Comparison of ENCODE assay signal across 24 cellular contexts in the genomic region with DNA sequence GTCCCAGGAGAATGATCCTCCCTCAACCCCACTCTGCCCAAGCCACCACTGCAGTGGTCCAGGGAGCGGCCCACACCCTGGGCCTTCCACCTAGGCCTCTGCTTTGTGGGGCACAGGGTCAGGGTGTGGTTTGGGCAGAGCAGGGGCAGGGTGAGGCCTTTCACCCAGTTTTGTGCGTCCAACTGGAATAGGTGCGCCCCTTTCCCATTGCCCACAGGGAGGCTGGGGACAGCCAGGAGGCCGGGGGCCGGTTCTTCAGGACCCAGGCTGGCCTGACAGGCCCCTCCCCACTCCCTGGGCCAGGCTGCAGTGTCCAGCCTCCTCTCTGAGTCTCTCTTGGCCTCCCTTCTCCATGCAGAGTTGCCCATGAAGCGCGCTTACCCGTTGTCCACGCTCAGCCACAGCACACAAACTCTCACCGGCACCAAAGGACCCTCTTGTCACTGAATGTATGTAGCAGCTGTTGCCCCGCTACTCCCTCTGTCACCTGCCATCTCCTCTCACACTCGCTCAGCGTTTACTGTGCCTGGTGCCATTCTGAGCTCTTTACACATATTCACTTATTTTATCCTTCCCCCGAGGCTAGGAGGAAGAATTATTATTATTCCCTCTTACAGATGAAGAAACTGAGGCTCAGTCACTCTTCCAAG. TPM values are rescaled to one million over a fixed set of nuclear protein-coding genes. Genes with fewer than 3 reads are reported as not detected.
"Had no signal": no experiment of that assay in that cellular context is flagged by ENCODE, and none has a peak within 500 bp of the region (broad histone marks: within the 10 kb centered on the region; RNA-seq: fewer than 3 reads in every experiment).

No MANE protein-coding gene starts in this region.

- H3K4me3 ChIP-seq: body of pancreas, colonic mucosa, left ventricle myocardium inferior, prostate gland, right atrium auricular region, skin epidermis, thoracic aorta had no signal

- H3K9me3 ChIP-seq: body of pancreas, colonic mucosa, left ventricle myocardium inferior, prostate gland, right atrium auricular region, thoracic aorta had no signal

- H3K27ac ChIP-seq: body of pancreas, colonic mucosa, left ventricle myocardium inferior, prostate gland, right atrium auricular region, skin epidermis, thoracic aorta had no signal

- H3K36me3 ChIP-seq: colonic mucosa, left ventricle myocardium inferior, prostate gland, right atrium auricular region, thoracic aorta had no signal

- H3K4me1 ChIP-seq: body of pancreas, colonic mucosa, left ventricle myocardium inferior, prostate gland, right atrium auricular region had no signal

- H3K27me3 ChIP-seq: colonic mucosa, right atrium auricular region had no signal

- ATAC-seq: activated CD8-positive, alpha-beta memory T cell treated with anti-CD3 and anti-CD28 coated beads, Interleukin-2, amount 10 ng/mL, durations not matched to agents 7 days and 5 days; activated T-helper 17 cell treated with anti-CD3 and anti-CD28 coated beads, Interleukin-2, amount 50 U/mL, for 72 hours; stimulated activated naive CD8-positive, alpha-beta T cell treated with anti-CD3 and anti-CD28 coated beads, Interleukin-15, amount 100 ng/mL, for 72 hours had no signal

- DNase-seq: activated CD4-positive, alpha-beta T cell treated with anti-CD3 and anti-CD28 coated beads, Interleukin-2, amount 50 U/mL, for 48 hours; activated CD8-positive, alpha-beta memory T cell treated with anti-CD3 and anti-CD28 coated beads, Interleukin-2, amount 10 ng/mL, durations not matched to agents 7 days and 5 days; activated naive CD4-positive, alpha-beta T cell treated with Interleukin-2 at 50 U/mL for 16 hours; activated naive CD8-positive, alpha-beta T cell treated with anti-CD3 and anti-CD28 coated beads, Interleukin-2, amount 10 ng/mL, durations not matched to agents 7 days and 5 days; amygdala; body of pancreas; central memory CD4-positive, alpha-beta T cell; colonic mucosa; erythroblast; left ventricle myocardium inferior; stimulated activated CD4-positive, alpha-beta T cell treated with anti-CD3 and anti-CD28 coated beads, Interleukin-4, amount 100 ng/mL, for 1 hour; stimulated activated naive CD8-positive, alpha-beta T cell treated with anti-CD3 and anti-CD28 coated beads, Interleukin-15, amount 100 ng/mL, for 72 hours; SW 1271 had no signal

RNA-seq across cellular contexts. Expression of gene PRR23E, which starts 41.9 kb away (rescaled TPM):
- total RNA-seq: activated CD8-positive, alpha-beta memory T cell treated with anti-CD3 and anti-CD28 coated beads, Interleukin-2, amount 10 ng/mL, durations not matched to agents 7 days and 5 days; activated naive CD8-positive, alpha-beta T cell treated with anti-CD3 and anti-CD28 coated beads, Interleukin-2, amount 10 ng/mL, durations not matched to agents 7 days and 5 days; activated T-helper 17 cell treated with anti-CD3 and anti-CD28 coated beads, Interleukin-2, amount 50 U/mL, for 72 hours; body of pancreas; colonic mucosa; frontal cortex; kidney epithelial cell; left ventricle myocardium inferior; mononuclear cell; osteoblast; prostate gland; right atrium auricular region; T-helper 2 cell treated with Interferon-gamma antibody and Interleukin-4, amounts not matched to agents 100 ng/mL and 5 ng/mL, for 36 hours; thoracic aorta; ureter had no signal
